ENCODE assay signal across 8 cellular contexts in the genomic region with DNA sequence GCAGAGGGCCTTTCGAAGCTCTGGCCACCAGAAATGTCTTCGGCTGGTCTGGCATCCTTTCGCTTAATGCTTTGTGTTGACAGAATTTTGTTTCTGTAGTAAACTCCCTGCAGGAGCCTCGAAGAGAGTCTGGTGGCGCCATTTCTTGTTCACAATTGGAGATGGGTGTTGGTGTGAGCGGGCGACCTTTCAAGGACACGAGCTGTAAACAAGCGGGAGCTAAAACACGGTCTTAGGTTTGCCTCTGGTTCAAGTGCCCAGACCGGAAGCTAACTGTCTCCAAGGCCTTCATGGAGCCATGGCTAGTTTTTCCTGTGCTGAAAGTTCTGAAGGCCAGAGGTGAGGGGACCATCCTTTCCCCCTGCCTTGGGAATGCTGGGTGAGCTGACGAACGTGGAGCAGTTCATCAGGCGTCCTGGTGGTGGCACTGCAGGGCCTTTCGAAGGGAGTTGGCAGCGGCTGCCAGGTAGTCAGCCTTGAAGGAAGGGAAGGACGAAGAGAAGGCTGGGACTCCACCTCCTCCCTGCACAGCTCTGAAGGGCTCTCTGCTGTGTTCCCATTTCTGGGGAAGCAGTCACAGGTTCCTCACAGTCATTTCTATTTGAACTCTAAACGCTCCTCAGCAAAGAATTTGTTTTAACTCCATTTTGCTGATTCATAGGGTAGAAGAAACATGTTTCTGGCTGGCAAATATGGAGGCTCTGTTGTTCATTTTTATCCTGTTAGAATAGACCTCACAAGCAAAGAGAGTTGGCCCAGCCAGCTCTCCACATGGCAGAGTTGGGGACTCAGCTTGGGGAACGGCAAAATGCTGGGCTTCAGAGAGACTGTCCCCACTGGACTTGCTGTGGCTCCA. TPM values are rescaled to one million over a fixed set of nuclear protein-coding genes. Genes with fewer than 3 reads are reported as not detected.
DNase-seq lines count a peak whose midpoint lies in the region; ATAC-seq, FAIRE-seq and TF ChIP-seq lines count a peak whose summit lies in the region.

No MANE protein-coding gene starts in this region.

- WGBS in ovary, 3 donors = 34 to 46% (median 45%) methylated on average over 19 of the region's 19 CpGs
- WGBS in tibial nerve, 2 donors = 50 to 51% methylated on average over 16 to 19 of the region's 19 CpGs

- no peaks in the 10 kb centered on the region for H3K9me3 Mint-ChIP-seq in CD4-positive, alpha-beta memory T cell

- DNase-seq in CD4-positive, alpha-beta memory T cell = peak; percentile 59 to 66 (median 62)
- peak; percentile 24 for DNase-seq in KG1 (lab: John Stamatoyannopoulos, UW)
- peak; percentile 66 for DNase-seq in RPMI8226
- DNase-seq in activated effector memory CD4-positive, alpha-beta T cell treated with anti-CD3 and anti-CD28 coated beads, Interleukin-2, amount 50 U/mL, for 16 hours = peak; percentile 88
- DNase-seq in frontal cortex (ENCODE audit: low spot score in 2 of 2) = peak; percentile 67 to 87
- peak; percentile 84 to 90 (median 89) for DNase-seq in ovary
- peak; percentile 60 to 87 for DNase-seq in tibial nerve (ENCODE audit: low spot score in 2 of 2)

- TF ChIP-seq EP300 in ovary (IDR thresholded peaks at IDR 0.05) = no peak
- peak in 1 of 2 donors; percentile 55 for TF ChIP-seq EP300 in tibial nerve (IDR thresholded peaks at IDR 0.05)

- TF ChIP-seq POLR2A in ovary (IDR thresholded peaks at IDR 0.05) (no peak), tibial nerve (IDR thresholded peaks at IDR 0.05) (no peak)

- no peak overlapping the region for H3K4me3 ChIP-seq in CD4-positive, alpha-beta memory T cell (ENCODE audit: low read length in 2 of 2)
- H3K4me3 ChIP-seq in ovary (no peak overlapping the region), tibial nerve (no peak overlapping the region)

- no peak for FAIRE-seq in frontal cortex (lab: Jason Lieb, UNC)

- no peak overlapping the region for H3K4me3 Mint-ChIP-seq in CD4-positive, alpha-beta memory T cell

- H3K4me1 Mint-ChIP-seq in CD4-positive, alpha-beta memory T cell = peaks cover 3 to 7% (median 4%) of the 10 kb centered on the region in 4 donors

- intact Hi-C loops in CD4-positive, alpha-beta memory T cell (cut with micrococcal nuclease) = loop anchor here (1.0 to 2.0 kb wide), 2 partner anchors 54 to 649 kb away; no protein-coding TSS in a partner anchor
- intact Hi-C loops in ovary (cut with DNase I) = loop anchor here (2.0 to 10.0 kb wide), 5 partner anchors 204 to 650 kb away; a partner anchor contains a TSS

- H3K36me3 Mint-ChIP-seq in CD4-positive, alpha-beta memory T cell = peaks cover 16 to 37% of the 10 kb centered on the region in 2 donors

- peak overlapping the region in 3 of 7 donors; percentile 13 to 51 (median 50) for H3K27ac Mint-ChIP-seq in CD4-positive, alpha-beta memory T cell

- TF ChIP-seq CTCF in ovary (IDR thresholded peaks at IDR 0.05) (peak; percentile 80 to 94 (median 92)), tibial nerve (IDR thresholded peaks at IDR 0.05) (peak; percentile 87 to 95 (median 89))

- CTCF ChIA-PET in CD4-positive, alpha-beta memory T cell (lab: Charles Lee; ENCODE audit: partially characterized antibody) = interaction anchor here (0.6 to 5.2 kb wide), 18 partner anchors 9 to 982 kb away, joined by 3 to 62 read pairs (median 5); no protein-coding TSS in a partner anchor

- H3K9me3 ChIP-seq in CD4-positive, alpha-beta memory T cell (ENCODE audit: control insufficient read depth in 1 of 2, low read length in 2 of 2) = no peaks in the 10 kb centered on the region
- H3K9me3 ChIP-seq in ovary = no peaks in the 10 kb centered on the region
- H3K9me3 ChIP-seq in tibial nerve = no peaks in the 10 kb centered on the region

- POLR2A ChIA-PET in CD4-positive, alpha-beta memory T cell (lab: Charles Lee; ENCODE audit: partially characterized antibody) = interaction anchor here (0.9 kb wide), 1 partner anchor 92 kb away, joined by 3 read pairs; no protein-coding TSS in a partner anchor

- peaks cover 7% of the 10 kb centered on the region for H3K36me3 ChIP-seq in CD4-positive, alpha-beta memory T cell (ENCODE audit: insufficient read depth, low read length)
- H3K36me3 ChIP-seq in ovary (no peaks in the 10 kb centered on the region), tibial nerve (peaks cover 0 to 32% (median 0%) of the 10 kb centered on the region in 3 donors)

- H3K4me1 ChIP-seq in CD4-positive, alpha-beta memory T cell (ENCODE audit: insufficient read depth, low read length) = peaks cover 16% of the 10 kb centered on the region
- H3K4me1 ChIP-seq in ovary (ENCODE audit: insufficient read depth) (peaks cover 3% of the 10 kb centered on the region), tibial nerve (peaks cover 0 to 6% (median 3%) of the 10 kb centered on the region in 4 donors)

- H3K27me3 ChIP-seq in CD4-positive, alpha-beta memory T cell (ENCODE audit: insufficient read depth, low read length) = no peaks in the 10 kb centered on the region
- H3K27me3 ChIP-seq in ovary = no peaks in the 10 kb centered on the region
- H3K27me3 ChIP-seq in tibial nerve = no peaks in the 10 kb centered on the region

- no peak overlapping the region for H3K27ac ChIP-seq in CD4-positive, alpha-beta memory T cell (ENCODE audit: low read depth, low read length)
- H3K27ac ChIP-seq in ovary (peak overlapping the region in 1 of 2 donors; percentile 49), tibial nerve (no peak overlapping the region)

- peak; percentile 68 for ATAC-seq in GM21360 (IDR thresholded peaks at IDR 0.05; ENCODE audit: unreplicated experiment)

- no peaks in the 10 kb centered on the region for H3K27me3 Mint-ChIP-seq in CD4-positive, alpha-beta memory T cell

RNA-seq across cellular contexts. Expression of a gene that starts 35.2 kb away (rescaled TPM):
- total RNA-seq in CD4-positive, alpha-beta memory T cell = 1 to 10 TPM; 8.5 to 9.4 TPM
- 1 to 10 TPM; 3.5 to 7.2 TPM for polyA plus RNA-seq in CD4-positive, alpha-beta memory T cell
- 14.7 TPM for total RNA-seq in frontal cortex
- 10 to 100 TPM in 4 of 7 donors, 1 to 10 TPM in 3; 4.5 to 16.7 (median 11.2) TPM for total RNA-seq in ovary
- 1 to 10 TPM; 2.2 to 6.1 TPM for polyA plus RNA-seq in ovary
- total RNA-seq in tibial nerve = 10 to 100 TPM in 2 of 4 donors, 1 to 10 TPM in 2; 8.7 to 13.1 (median 10.0) TPM

RNA-seq across cellular contexts. Expression of a gene that starts 35.3 kb away (rescaled TPM):
- total RNA-seq in CD4-positive, alpha-beta memory T cell = 10 to 100 TPM; 20.7 to 21.3 TPM
- 1 to 10 TPM; 4.3 to 7.1 TPM for polyA plus RNA-seq in CD4-positive, alpha-beta memory T cell
- 32.2 TPM for total RNA-seq in frontal cortex
- 10 to 100 TPM in 6 of 7 donors, 1 to 10 TPM in 1; 7.6 to 19.8 (median 12.5) TPM for total RNA-seq in ovary
- polyA plus RNA-seq in ovary = 10 to 100 TPM in 1 of 2 donors, 1 to 10 TPM in 1; 9.1 to 18.8 TPM
- total RNA-seq in tibial nerve = 10 to 100 TPM in 1 of 4 donors, 1 to 10 TPM in 3; 7.1 to 18.6 (median 8.6) TPM

Comparison
In these comparisons a context has a peak if more than half of its experiments do, and no peak if none do; other contexts are left out.
1. DNase-seq: peak in every context shown above with its lines; median percentile 89 in ovary; 88 in activated effector memory CD4-positive, alpha-beta T cell treated with anti-CD3 and anti-CD28 coated beads, Interleukin-2, amount 50 U/mL, for 16 hours; 77 in frontal cortex; 74 in tibial nerve; 66 in RPMI8226; 62 in CD4-positive, alpha-beta memory T cell; 24 in KG1.